ENCODE assay signal across 15 cellular contexts in the genomic region with DNA sequence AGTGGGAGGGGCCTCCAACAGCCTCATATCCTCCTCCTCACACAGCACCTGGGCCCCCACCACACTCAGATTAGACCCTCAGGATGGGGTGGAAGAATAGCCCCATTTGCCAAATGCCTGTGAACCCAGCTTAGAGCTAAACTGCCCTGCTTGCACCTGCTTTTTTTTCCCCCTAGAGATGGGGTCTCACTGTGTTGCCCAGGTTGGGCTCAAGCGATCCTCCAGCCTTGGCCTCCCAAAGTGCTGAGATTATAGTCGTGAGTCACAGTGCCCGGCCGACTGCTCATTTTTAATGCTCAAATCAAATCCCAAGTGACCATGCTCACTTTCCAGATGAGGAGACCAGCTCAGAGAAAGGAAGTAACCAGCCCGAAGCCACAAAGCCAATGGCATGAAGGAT. TPM values are rescaled to one million over a fixed set of nuclear protein-coding genes. Genes with fewer than 3 reads are reported as not detected.
DNase-seq lines count a peak whose midpoint lies in the region; ATAC-seq and TF ChIP-seq lines count a peak whose summit lies in the region.
"Had no signal": no experiment of that assay in that cellular context is flagged by ENCODE, and none has a peak within 500 bp of the region (broad histone marks: within the 10 kb centered on the region; RNA-seq: fewer than 3 reads in every experiment).

No MANE protein-coding gene starts in this region.

- H3K27ac ChIP-seq in left ventricle myocardium inferior (replicated peaks), result peak overlapping the region; percentile 70
- no peak overlapping the region for H3K27ac ChIP-seq in right atrium auricular region
- peak overlapping the region in 3 of 11 experiments; percentile 15 to 99 (median 96); a peak in 4 of 22 replicates for H3K27ac ChIP-seq in BLaER1 treated with 17β-estradiol and CSF1 and Interleukin-3, amounts not matched to agents 10 nM and 100 nM
- peak overlapping the region; percentile 91 for H3K27ac ChIP-seq in HL-60 (replicated peaks)
- H3K27ac ChIP-seq in neutrophil, result peak overlapping the region; percentile 92
- H3K27ac ChIP-seq in Peyer's patch, result no peak overlapping the region
- H3K27ac ChIP-seq: C4-2B had no signal

- H3K4me2 ChIP-seq in BLaER1 treated with 17β-estradiol and CSF1 and Interleukin-3, amounts not matched to agents 10 nM and 100 nM, result peak overlapping the region; percentile 83 to 99 (median 93); a peak in 20 of 22 replicates

- H3K9me3 ChIP-seq in left ventricle myocardium inferior (replicated peaks), result no peaks in the 10 kb centered on the region
- H3K9me3 ChIP-seq in right atrium auricular region, result no peaks in the 10 kb centered on the region
- H3K9me3 ChIP-seq in BLaER1 treated with 17β-estradiol and CSF1 and Interleukin-3, amounts not matched to agents 10 nM and 100 nM (replicated peaks in 1 of 11), result peaks cover 0 to 6% (median 0%) of the 10 kb centered on the region in 11 experiments; a peak in 2 of 22 replicates
- no peaks in the 10 kb centered on the region for H3K9me3 ChIP-seq in neutrophil
- H3K9me3 ChIP-seq in Peyer's patch, result no peaks in the 10 kb centered on the region
- H3K9me3 ChIP-seq: Caco-2 had no signal

- DNase-seq in left ventricle myocardium inferior, result no peak
- DNase-seq in right atrium auricular region (ENCODE audit: low spot score), result no peak
- no peak for DNase-seq in HL-60 (ENCODE audit: low read depth in 1 of 2, low spot score in 1 of 2)
- DNase-seq in Peyer's patch, result no peak
- DNase-seq: ACHN; Caco-2; CD8-positive, alpha-beta memory T cell; DND-41; GDM1; H9; Kasumi-1 had no signal

- intact Hi-C loops in left ventricle myocardium inferior (cut with micrococcal nuclease), result no loop called here

- H3K4me3 ChIP-seq in left ventricle myocardium inferior (no peak overlapping the region), right atrium auricular region (no peak overlapping the region), HL-60 (replicated peaks; ENCODE audit: insufficient read depth, low read length) (no peak overlapping the region), neutrophil (ENCODE audit: low read depth in 1 of 2, low read length in 1 of 2) (no peak overlapping the region), Peyer's patch (no peak overlapping the region)
- H3K4me3 ChIP-seq in BLaER1 treated with 17β-estradiol and CSF1 and Interleukin-3, amounts not matched to agents 10 nM and 100 nM, result no peak overlapping the region

- H3K36me3 ChIP-seq in left ventricle myocardium inferior (no peaks in the 10 kb centered on the region), right atrium auricular region (no peaks in the 10 kb centered on the region), neutrophil (peaks cover 4% of the 10 kb centered on the region), Peyer's patch (no peaks in the 10 kb centered on the region)
- peaks cover 0 to 29% (median 14%) of the 10 kb centered on the region in 11 experiments; a peak in 10 of 22 replicates for H3K36me3 ChIP-seq in BLaER1 treated with 17β-estradiol and CSF1 and Interleukin-3, amounts not matched to agents 10 nM and 100 nM

- TF ChIP-seq CTCF in left ventricle myocardium inferior (IDR thresholded peaks at IDR 0.05; ENCODE audit: borderline replicate concordance) (no peak), right atrium auricular region (IDR thresholded peaks at IDR 0.05) (no peak), HL-60 (IDR thresholded peaks at IDR 0.05; ENCODE audit: insufficient read depth, low read length) (no peak), neutrophil (IDR thresholded peaks at IDR 0.05) (no peak), Peyer's patch (IDR thresholded peaks at IDR 0.05) (no peak)

- TF ChIP-seq POLR2A in Peyer's patch (IDR thresholded peaks at IDR 0.05), result no peak

- H3K9ac ChIP-seq in BLaER1 treated with 17β-estradiol and CSF1 and Interleukin-3, amounts not matched to agents 10 nM and 100 nM, result no peak overlapping the region

- H3K4me1 ChIP-seq in left ventricle myocardium inferior, result peaks cover 46% of the 10 kb centered on the region
- peaks cover 0 to 34% of the 10 kb centered on the region in 2 donors for H3K4me1 ChIP-seq in right atrium auricular region
- H3K4me1 ChIP-seq in BLaER1 treated with 17β-estradiol and CSF1 and Interleukin-3, amounts not matched to agents 10 nM and 100 nM, result peaks cover 96 to 99% (median 98%) of the 10 kb centered on the region in 10 experiments
- peaks cover 61 to 71% of the 10 kb centered on the region in 2 experiments for H3K4me1 ChIP-seq in neutrophil (ENCODE audit: control insufficient read depth in 1 of 2, insufficient read depth in 1 of 2, low read depth in 1 of 2, low read length in 1 of 2)
- no peaks in the 10 kb centered on the region for H3K4me1 ChIP-seq in Peyer's patch
- H3K4me1 ChIP-seq: Caco-2 had no signal

- no peaks in the 10 kb centered on the region for H3K27me3 ChIP-seq in left ventricle myocardium inferior (ENCODE audit: low read depth)
- no peaks in the 10 kb centered on the region for H3K27me3 ChIP-seq in right atrium auricular region
- no peaks in the 10 kb centered on the region for H3K27me3 ChIP-seq in BLaER1 treated with 17β-estradiol and CSF1 and Interleukin-3, amounts not matched to agents 10 nM and 100 nM
- H3K27me3 ChIP-seq in HL-60 (ENCODE audit: insufficient read depth, poor library complexity, severe bottlenecking), result no peaks in the 10 kb centered on the region
- no peaks in the 10 kb centered on the region for H3K27me3 ChIP-seq in neutrophil
- H3K27me3 ChIP-seq in Peyer's patch, result no peaks in the 10 kb centered on the region

- no peak for ATAC-seq in HG02884 (IDR thresholded peaks at IDR 0.05; ENCODE audit: unreplicated experiment)

- H4K20me1 ChIP-seq in BLaER1 treated with 17β-estradiol and CSF1 and Interleukin-3, amounts not matched to agents 10 nM and 100 nM, result no peaks in the 10 kb centered on the region

RNA-seq across cellular contexts. Expression of a gene that starts 27.1 kb away (rescaled TPM):
- 92.1 TPM for total RNA-seq in left ventricle myocardium inferior
- total RNA-seq in right atrium auricular region, result 10 to 100 TPM; 31.2 to 36.2 TPM
- 10 to 100 TPM in 1 of 4 donors, 1 to 10 TPM in 3; 1.8 to 32.2 (median 3.2) TPM for total RNA-seq in Peyer's patch

Comparison
In these comparisons a context has a peak if more than half of its experiments do, and no peak if none do; other contexts are left out.
1. H3K27ac ChIP-seq: peak in left ventricle myocardium inferior (single experiment), HL-60 (single experiment) and neutrophil (single experiment); none in right atrium auricular region (0 of 2) and Peyer's patch (0 of 4).